22 cellular contexts compared by ENCODE assay signal in the genomic region with DNA sequence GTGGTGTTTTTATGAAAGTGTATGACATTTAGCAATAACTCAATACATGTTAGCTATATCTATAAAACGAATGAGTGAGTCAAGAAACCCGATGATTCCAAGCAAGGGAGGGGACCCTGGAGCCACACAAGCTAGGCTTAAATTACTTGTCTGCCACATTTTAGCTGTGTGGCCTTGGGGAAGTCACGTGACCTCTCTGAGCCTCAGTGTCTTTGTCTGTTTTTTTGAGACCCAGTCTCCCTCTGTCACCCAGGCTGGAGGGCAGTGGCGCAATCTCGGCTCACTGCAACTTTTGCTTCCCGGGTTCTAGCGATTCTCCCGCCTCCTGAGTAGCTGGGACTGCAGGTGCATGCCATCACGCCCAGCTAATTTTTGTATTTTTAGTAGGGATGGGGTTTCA. TPM values are rescaled to one million over a fixed set of nuclear protein-coding genes. Genes with fewer than 3 reads are reported as not detected.
A peak's percentile ranks its signal among the peaks of the same experiment; 100 is the strongest.
DNase-seq lines count a peak whose midpoint lies in the region; ATAC-seq, FAIRE-seq and TF ChIP-seq lines count a peak whose summit lies in the region.
"Had no signal": no experiment of that assay in that cellular context is flagged by ENCODE, and none has a peak within 500 bp of the region (broad histone marks: within the 10 kb centered on the region; RNA-seq: fewer than 3 reads in every experiment).

No MANE protein-coding gene starts in this region.

- FAIRE-seq in K562 (lab: Jason Lieb, UNC), result no peak
- FAIRE-seq: A204.1, D721Med, G401.6, GM12892, GM18507 had no signal

- no peaks in the 10 kb centered on the region; the same call in 1 of the 2 replicates for H3K27me3 ChIP-seq in IMR-90 (ENCODE audit: control insufficient read depth, insufficient read depth, low read length)
- H3K27me3 ChIP-seq in K562 (ENCODE audit: control insufficient read depth in 2 of 2, insufficient read depth in 2 of 2, low read length in 2 of 2), result peaks cover 58 to 83% of the 10 kb centered on the region in 2 experiments
- H3K27me3 ChIP-seq: BLaER1 treated with 17β-estradiol and CSF1 and Interleukin-3, amounts not matched to agents 10 nM and 100 nM had no signal

- H3K79me2 ChIP-seq in K562 (ENCODE audit: control insufficient read depth, insufficient read depth, low read length), result no peaks in the 10 kb centered on the region

- TF ChIP-seq RAD21 in IMR-90 (IDR thresholded peaks at IDR 0.05; ENCODE audit: low read length) (no peak), K562 (CRISPR knock-in tag; conservative IDR thresholded peaks at IDR 0.05 in 1 of 2, IDR thresholded peaks at IDR 0.05 in 1 of 2) (no peak)

- no peaks in the 10 kb centered on the region for H3K9me3 Mint-ChIP-seq in HFFc6
- H3K9me3 Mint-ChIP-seq: CD4-positive, alpha-beta T cell; CD8-positive, alpha-beta T cell had no signal

- H3K4me1 Mint-ChIP-seq in HFFc6 (ENCODE audit: low read depth), result no peaks in the 10 kb centered on the region
- H3K4me1 Mint-ChIP-seq: B cell had no signal

- CTCF ChIA-PET in IMR-90 (lab: Yijun Ruan, JAX), result interaction anchor here (0.6 to 1.1 kb wide), 2 partner anchors 23 to 25 kb away, joined by 3 to 5 read pairs; no protein-coding TSS in a partner anchor
- CTCF ChIA-PET in K562 (lab: Yijun Ruan, JAX; ENCODE audit: low intra/inter-chr PET ratio), result interaction anchor here (0.6 kb wide), 1 partner anchor 76 kb away, joined by 3 read pairs; no protein-coding TSS in a partner anchor

- no peak overlapping the region for H3K27ac Mint-ChIP-seq in HFFc6
- H3K27ac Mint-ChIP-seq: B cell; CD4-positive, alpha-beta T cell; CD8-positive, alpha-beta T cell had no signal

- H3K36me3 ChIP-seq in IMR-90 (ENCODE audit: control insufficient read depth, insufficient read depth, low read length) (no peaks in the 10 kb centered on the region), K562 (ENCODE audit: control insufficient read depth, insufficient read depth, low read length) (no peaks in the 10 kb centered on the region)
- H3K36me3 ChIP-seq: BLaER1 treated with 17β-estradiol and CSF1 and Interleukin-3, amounts not matched to agents 10 nM and 100 nM had no signal

- H2AK5ac ChIP-seq in IMR-90 (ENCODE audit: low read depth, low read length), result no peak overlapping the region

- POLR2A ChIA-PET in IMR-90 (lab: Charles Lee; ENCODE audit: unreplicated experiment), result no interaction called here
- POLR2A ChIA-PET in K562 (lab: Yijun Ruan, JAX), result interaction anchor here (0.7 kb wide), 1 partner anchor 115 kb away, joined by 5 read pairs; no protein-coding TSS in a partner anchor

- no peak overlapping the region for H2BK20ac ChIP-seq in IMR-90 (ENCODE audit: low read depth, low read length)

- no peak for TF ChIP-seq CTCF in IMR-90 (conservative IDR thresholded peaks at IDR 0.05; ENCODE audit: low read depth, low read length)
- no peak for TF ChIP-seq CTCF in K562 (IDR thresholded peaks at IDR 0.05 in 2 of 3, conservative IDR thresholded peaks at IDR 0.05 in 1 of 3; ENCODE audit: insufficient read depth in 2 of 3, low read depth in 1 of 3, low read length in 3 of 3)
- TF ChIP-seq CTCF in HFFc6 (IDR thresholded peaks at IDR 0.05), result no peak

- DNase-seq in AG20443 (ENCODE audit: low spot score) (peak; percentile 2), IMR-90 (no peak), K562 (ENCODE audit: extremely low read depth in 1 of 4, low spot score in 3 of 4) (no peak), RPMI8226 (no peak), HFFc6 (no peak)
- DNase-seq: 8988T; ACHN; AML-193; Caco-2; Calu3; CD4-positive, alpha-beta T cell; CD8-positive, alpha-beta T cell; GF-D8 had no signal

- no peak overlapping the region for H3K4me3 ChIP-seq in IMR-90 (ENCODE audit: insufficient read depth, low read depth, low read length)
- H3K4me3 ChIP-seq in K562, result no peak overlapping the region
- H3K4me3 ChIP-seq: BLaER1 treated with 17β-estradiol and CSF1 and Interleukin-3, amounts not matched to agents 10 nM and 100 nM had no signal

- H2AFZ ChIP-seq in IMR-90 (replicated peaks; ENCODE audit: low read length, poor library complexity) (no peak overlapping the region), K562 (ENCODE audit: low read depth, low read length) (no peak overlapping the region)

- H2AK9ac ChIP-seq in IMR-90 (replicated peaks; ENCODE audit: low read depth, low read length, poor library complexity), result no peak overlapping the region

- no peak for TF ChIP-seq EP300 in K562 (IDR thresholded peaks at IDR 0.05; ENCODE audit: low read length)

- H3K4me2 ChIP-seq in IMR-90 (ENCODE audit: low read depth, low read length), result no peak overlapping the region
- no peak overlapping the region for H3K4me2 ChIP-seq in K562 (ENCODE audit: insufficient read depth, low read length)
- H3K4me2 ChIP-seq: BLaER1 treated with 17β-estradiol and CSF1 and Interleukin-3, amounts not matched to agents 10 nM and 100 nM had no signal

- H3K27ac ChIP-seq in IMR-90 (ENCODE audit: insufficient read depth, low read length), result no peak overlapping the region
- no peak overlapping the region for H3K27ac ChIP-seq in K562 (ENCODE audit: extremely low read depth, low read depth, low read length)
- H3K27ac ChIP-seq: BLaER1 treated with 17β-estradiol and CSF1 and Interleukin-3, amounts not matched to agents 10 nM and 100 nM; C4-2B had no signal

- H3K14ac ChIP-seq in IMR-90 (replicated peaks; ENCODE audit: low read depth, low read length), result no peak overlapping the region

- no peak overlapping the region for H3K4ac ChIP-seq in IMR-90 (ENCODE audit: low read depth, low read length)

- no peak overlapping the region for H3K4me3 Mint-ChIP-seq in HFFc6
- H3K4me3 Mint-ChIP-seq: B cell; CD4-positive, alpha-beta T cell; CD8-positive, alpha-beta T cell had no signal

- peaks cover 31% of the 10 kb centered on the region for H3K27me3 Mint-ChIP-seq in HFFc6 (ENCODE audit: insufficient read depth)

- no peak overlapping the region for H2BK120ac ChIP-seq in IMR-90 (ENCODE audit: low read depth, low read length)

- H3K9ac ChIP-seq in IMR-90 (ENCODE audit: low read depth, low read length) (no peak overlapping the region), K562 (ENCODE audit: insufficient read depth in 1 of 2, low read depth in 2 of 2, low read length in 2 of 2) (no peak overlapping the region)
- H3K9ac ChIP-seq: BLaER1 treated with 17β-estradiol and CSF1 and Interleukin-3, amounts not matched to agents 10 nM and 100 nM had no signal

- intact Hi-C loops in IMR-90 (cut with micrococcal nuclease), result no loop called here
- intact Hi-C loops in K562 (cut with micrococcal nuclease), result no loop called here

- in situ Hi-C loops in IMR-90 (cut with MboI; ENCODE audit: low sequenced_read_pairs) (no loop called here), K562 (cut with MboI) (no loop called here)

- no peaks in the 10 kb centered on the region for H3K79me1 ChIP-seq in IMR-90 (ENCODE audit: low read depth in 1 of 2, low read length in 2 of 2)

- no peak overlapping the region for H2BK15ac ChIP-seq in IMR-90 (ENCODE audit: low read depth, low read length)

- 33% methylated on average over 1 of the region's 9 CpGs; no CpG with 5 or more reads in 1 of the 2 experiments for WGBS in IMR-90 (ENCODE audit: extremely low coverage in 2 of 2, insufficient read length in 1 of 2), 2 experiments
- 4% methylated on average over 9 of the region's 9 CpGs for WGBS in K562 (ENCODE audit: insufficient coverage, low coverage, missing lambda C conversion rate)

- H4K20me1 ChIP-seq in IMR-90 (ENCODE audit: insufficient read depth, low read length), result no peaks in the 10 kb centered on the region
- H4K20me1 ChIP-seq in K562 (replicated peaks; ENCODE audit: control insufficient read depth, insufficient read depth, low read length), result peaks cover 3% of the 10 kb centered on the region; the same call in 1 of the 2 replicates
- H4K20me1 ChIP-seq: BLaER1 treated with 17β-estradiol and CSF1 and Interleukin-3, amounts not matched to agents 10 nM and 100 nM had no signal

- dilution Hi-C loops in IMR-90 (cut with HindIII; ENCODE audit: low sequenced_read_pairs, unreplicated experiment), result no loop called here

- H4K5ac ChIP-seq in IMR-90 (ENCODE audit: low read depth, low read length), result no peak overlapping the region

- ATAC-seq in IMR-90 (ENCODE audit: low read depth) (no peak), K562 (no peak), GM21723 (IDR thresholded peaks at IDR 0.05; ENCODE audit: unreplicated experiment) (no peak)
- ATAC-seq: CD8-positive, alpha-beta T cell had no signal

- no peak overlapping the region for H4K8ac ChIP-seq in IMR-90 (ENCODE audit: low read depth in 2 of 2, low read length in 2 of 2)

- no peaks in the 10 kb centered on the region for H3K9me1 ChIP-seq in IMR-90 (ENCODE audit: insufficient read depth, low read length)
- H3K9me1 ChIP-seq in K562 (ENCODE audit: control insufficient read depth, insufficient read depth, low read length), result no peaks in the 10 kb centered on the region

- no peak overlapping the region for H4K91ac ChIP-seq in IMR-90 (ENCODE audit: insufficient read depth, low read depth, low read length)

- TF ChIP-seq POLR2A in IMR-90 (IDR thresholded peaks at IDR 0.05; ENCODE audit: low read depth, low read length) (no peak), K562 (conservative IDR thresholded peaks at IDR 0.05) (no peak)

- H3K23ac ChIP-seq in IMR-90 (ENCODE audit: low read depth, low read length), result no peak overlapping the region

- no peaks in the 10 kb centered on the region for H3K36me3 Mint-ChIP-seq in HFFc6 (ENCODE audit: low read depth)
- H3K36me3 Mint-ChIP-seq: CD8-positive, alpha-beta T cell had no signal

- H3K56ac ChIP-seq in IMR-90 (ENCODE audit: extremely low read depth, insufficient read depth, low read length), result no peak overlapping the region

- no peak overlapping the region for H3K18ac ChIP-seq in IMR-90 (ENCODE audit: low read depth, low read length)

- BruUV-seq in IMR-90 (replicated peaks; lab: Mats Ljungman, UMichigan), result no TSS peak
- no TSS peak for BruUV-seq in K562 (replicated peaks; lab: Mats Ljungman, UMichigan)

- no peaks in the 10 kb centered on the region for H3K4me1 ChIP-seq in IMR-90 (ENCODE audit: control insufficient read depth, insufficient read depth, low read length)
- peaks cover 0 to 3% of the 10 kb centered on the region in 2 experiments; a peak in 1 of 5 replicates for H3K4me1 ChIP-seq in K562 (replicated peaks in 1 of 2; ENCODE audit: control insufficient read depth in 2 of 2, insufficient read depth in 2 of 2, low read length in 2 of 2)
- H3K4me1 ChIP-seq: Caco-2 had no signal

- H2BK5ac ChIP-seq in IMR-90 (ENCODE audit: low read depth, low read length, poor library complexity, severe bottlenecking), result no peak overlapping the region

- H3K9me3 ChIP-seq in IMR-90 (ENCODE audit: control insufficient read depth, insufficient read depth, low read length), result no peaks in the 10 kb centered on the region
- no peaks in the 10 kb centered on the region for H3K9me3 ChIP-seq in K562 (replicated peaks; ENCODE audit: control insufficient read depth, insufficient read depth, low read depth, low read length)
- H3K9me3 ChIP-seq: BLaER1 treated with 17β-estradiol and CSF1 and Interleukin-3, amounts not matched to agents 10 nM and 100 nM; Caco-2 had no signal

RNA-seq across cellular contexts. Expression of a gene that starts 20.1 kb away (rescaled TPM):
- total RNA-seq in IMR-90 (2012; rRNA removed) (9.3 and 19.7 TPM in 2 replicates), K562 (2014; rRNA removed) (61.0 and 69.3 TPM in 2 replicates), K562 (2014; rRNA removed; fragmentation: Illumina TruSeq; extraction: Trizol) (121 and 129 TPM in 2 replicates), K562 (2015; rRNA removed; fragmentation: Illumina TruSeq; extraction: Trizol) (108 and 119 TPM in 2 replicates), K562 (2021) (89.0 and 89.7 TPM in 2 replicates)
- polyA plus RNA-seq in IMR-90 (2012; rRNA removed) (19.5 and 21.2 TPM in 2 replicates), K562 (2011; rRNA removed) (33.2 and 61.1 TPM in 2 replicates), K562 (2014; fragmentation: Illumina TruSeq; extraction: Trizol) (94.4 and 109 TPM in 2 replicates), K562 (2014; fragmentation: Nextera tagmentation; extraction: Ambion mirVana) (10 to 100 TPM; 35.0 to 35.2 TPM), K562 (2014; rRNA removed) (115 TPM in 2 replicates)
- polyA plus RNA-seq in IMR-90 (2012; cell fraction: cytosol; rRNA removed), result 9.1 and 14.6 TPM in 2 replicates
- polyA plus RNA-seq in IMR-90 (2012; cell fraction: nucleus; rRNA removed; ENCODE audit: low replicate concordance), result 3.7 and 5.4 TPM in 2 replicates
- total RNA-seq in K562 (2011; cell fraction: chromatin; rRNA removed; ENCODE audit: low replicate concordance), result 13.7 and 40.7 TPM in 2 replicates
- 12.3 and 14.3 TPM in 2 replicates for total RNA-seq in K562 (2011; cell fraction: nucleolus; rRNA removed)
- 27.1 and 44.8 TPM in 2 replicates for total RNA-seq in K562 (2011; cell fraction: nucleoplasm; rRNA removed)
- 17.5 and 17.8 TPM in 2 replicates for polyA plus RNA-seq in K562 (2011; cell fraction: cytosol; rRNA removed)
- polyA plus RNA-seq in K562 (2011; cell fraction: nucleus; rRNA removed), result 11.1 and 13.3 TPM in 2 replicates
- 42.4 and 83.6 TPM in 2 replicates for polyA plus RNA-seq in K562 (2012)
- 18.0 and 18.4 TPM in 2 replicates for polyA minus RNA-seq in K562 (2011; rRNA and poly(A)+ RNA removed)
- 19.1 and 20.1 TPM in 2 replicates for polyA minus RNA-seq in K562 (2011; cell fraction: cytosol; rRNA and poly(A)+ RNA removed)
- 8.9 and 13.0 TPM in 2 replicates for polyA minus RNA-seq in K562 (2011; cell fraction: nucleus; rRNA and poly(A)+ RNA removed)
- total RNA-seq in HFFc6 (2021; fragmentation: NEBNext Ultra II Directional; extraction: Animal tissue kit (Norgen Biotek cat#: 25700)), result 10 to 100 TPM; 23.6 to 36.1 (median 31.3) TPM

RNA-seq across cellular contexts. Expression of a gene that starts 39.2 kb away (rescaled TPM):
- total RNA-seq in IMR-90 (2012; rRNA removed) (under 0.01 and 0.72 TPM in 2 replicates), K562 (2014; rRNA removed) (0.54 TPM in 1 of 2 replicates, not detected in the other), K562 (2014; rRNA removed; fragmentation: Illumina TruSeq; extraction: Trizol) (0.19 TPM in 1 of 2 replicates, not detected in the other), K562 (2015; rRNA removed; fragmentation: Illumina TruSeq; extraction: Trizol) (0.23 and 0.33 TPM in 2 replicates), K562 (2021) (0.47 and 1.0 TPM in 2 replicates)
- polyA plus RNA-seq in IMR-90 (2012; rRNA removed) (0.27 and 0.55 TPM in 2 replicates), K562 (2011; rRNA removed) (0.35 and 0.36 TPM in 2 replicates), K562 (2014; fragmentation: Illumina TruSeq; extraction: Trizol) (0.98 TPM in 1 of 2 replicates, not detected in the other), K562 (2014; fragmentation: Nextera tagmentation; extraction: Ambion mirVana) (under 1 TPM; 0.10 to 0.13 TPM), K562 (2014; rRNA removed) (0.52 and 1.7 TPM in 2 replicates)
- polyA plus RNA-seq in IMR-90 (2012; cell fraction: cytosol; rRNA removed), result 0.23 TPM in 1 of 2 replicates, not detected in the other
- 0.25 TPM in 1 of 2 replicates, not detected in the other for polyA plus RNA-seq in IMR-90 (2012; cell fraction: nucleus; rRNA removed; ENCODE audit: low replicate concordance)
- total RNA-seq in K562 (2011; cell fraction: chromatin; rRNA removed; ENCODE audit: low replicate concordance), result 1.1 and 1.4 TPM in 2 replicates
- 0.26 and 0.67 TPM in 2 replicates for total RNA-seq in K562 (2011; cell fraction: nucleolus; rRNA removed)
- 0.53 and 0.81 TPM in 2 replicates for total RNA-seq in K562 (2011; cell fraction: nucleoplasm; rRNA removed)
- 0.62 and 0.63 TPM in 2 replicates for polyA plus RNA-seq in K562 (2011; cell fraction: cytosol; rRNA removed)
- 0.31 and 1.1 TPM in 2 replicates for polyA plus RNA-seq in K562 (2011; cell fraction: nucleus; rRNA removed)
- 0.98 and 1.7 TPM in 2 replicates for polyA plus RNA-seq in K562 (2012)
- 0.18 TPM in 1 of 2 replicates, not detected in the other for polyA minus RNA-seq in K562 (2011; rRNA and poly(A)+ RNA removed)
- polyA minus RNA-seq in K562 (2011; cell fraction: cytosol; rRNA and poly(A)+ RNA removed), result not detected in 2 replicates
- not detected in 2 replicates for polyA minus RNA-seq in K562 (2011; cell fraction: nucleus; rRNA and poly(A)+ RNA removed)
- 1 to 10 TPM in 1 of 6 experiments, under 1 TPM in 5; 0.23 to 1.2 (median 0.35) TPM for total RNA-seq in HFFc6 (2021; fragmentation: NEBNext Ultra II Directional; extraction: Animal tissue kit (Norgen Biotek cat#: 25700))
- total RNA-seq: B cell had no signal
